Comparison of ENCODE assay signal across 12 cellular contexts in the genomic region with DNA sequence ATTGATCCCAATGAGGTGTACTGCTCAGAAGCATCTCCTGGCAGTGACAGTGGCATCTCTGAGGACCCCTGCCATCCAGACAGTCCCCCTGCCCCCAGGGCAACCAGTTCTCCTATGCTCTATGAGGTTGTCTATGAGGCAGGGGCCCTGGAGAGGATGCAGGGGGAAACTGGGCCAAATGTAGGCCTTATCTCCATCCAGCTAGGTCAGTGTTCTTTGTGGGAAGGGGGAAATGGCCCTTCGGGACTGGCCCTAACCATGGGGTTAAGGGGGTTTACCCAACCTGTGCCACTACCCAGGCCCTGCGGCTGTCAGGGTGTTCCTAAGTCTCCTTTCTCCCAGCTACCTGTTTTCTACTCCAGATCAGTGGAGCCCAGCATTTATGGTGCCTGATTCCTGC. TPM values are rescaled to one million over a fixed set of nuclear protein-coding genes. Genes with fewer than 3 reads are reported as not detected.
A peak's percentile ranks its signal among the peaks of the same experiment; 100 is the strongest.
DNase-seq lines count a peak whose midpoint lies in the region; ATAC-seq, FAIRE-seq and TF ChIP-seq lines count a peak whose summit lies in the region.
"Had no signal": no experiment of that assay in that cellular context is flagged by ENCODE, and none has a peak within 500 bp of the region (broad histone marks: within the 10 kb centered on the region; RNA-seq: fewer than 3 reads in every experiment).

No MANE protein-coding gene starts in this region.

- no peaks in the 10 kb centered on the region for H3K9me3 Mint-ChIP-seq in natural killer cell treated with Interleukin-12 subunit alpha and Interleukin-12 subunit beta and Interleukin-15 and Interleukin-18, amount 100 ng/mL, for 72 hours
- H3K9me3 Mint-ChIP-seq: IgD-negative memory B cell had no signal

- no peaks in the 10 kb centered on the region for H3K36me3 Mint-ChIP-seq in natural killer cell treated with Interleukin-12 subunit alpha and Interleukin-12 subunit beta and Interleukin-15 and Interleukin-18, amount 100 ng/mL, for 72 hours

- H3K27me3 ChIP-seq in BLaER1, result no peaks in the 10 kb centered on the region
- no peaks in the 10 kb centered on the region for H3K27me3 ChIP-seq in HUES48 (ENCODE audit: control insufficient read depth, insufficient read depth, low read length)
- H3K27me3 ChIP-seq in body of pancreas, result no peaks in the 10 kb centered on the region

- FAIRE-seq in urothelium cell line (lab: Jason Lieb, UNC), result no peak
- FAIRE-seq: RCC 7860 had no signal

- H3K36me3 ChIP-seq in BLaER1 (peaks cover 26% of the 10 kb centered on the region), HUES48 (ENCODE audit: control insufficient read depth, insufficient read depth, low read length) (peaks cover 18% of the 10 kb centered on the region), body of pancreas (replicated peaks in 1 of 2; ENCODE audit: insufficient read depth in 1 of 2, low read depth in 2 of 2) (peaks cover 0 to 3% of the 10 kb centered on the region in 2 donors)

- peak overlapping the region; percentile 89 for H3K4me3 Mint-ChIP-seq in natural killer cell treated with Interleukin-12 subunit alpha and Interleukin-12 subunit beta and Interleukin-15 and Interleukin-18, amount 100 ng/mL, for 72 hours

- H4K20me1 ChIP-seq in BLaER1, result no peaks in the 10 kb centered on the region

- peak overlapping the region; percentile 93 to 97 for H3K27ac Mint-ChIP-seq in natural killer cell treated with Interleukin-12 subunit alpha and Interleukin-12 subunit beta and Interleukin-15 and Interleukin-18, amount 100 ng/mL, for 72 hours

- TF ChIP-seq CTCF in body of pancreas (IDR thresholded peaks at IDR 0.05), result no peak

- H3K9ac ChIP-seq in BLaER1, result peak overlapping the region; percentile 83
- no peak overlapping the region for H3K9ac ChIP-seq in HUES48 (ENCODE audit: low read depth, low read length)

- H3K4me2 ChIP-seq in BLaER1, result peak overlapping the region; percentile 91

- H3K4me3 ChIP-seq in BLaER1 (peak overlapping the region; percentile 71), HUES48 (ENCODE audit: low read depth, low read length) (0 out of 2 replicates have a peak overlapping the region, but pooled peaks have one; percentile 73), body of pancreas (no peak overlapping the region)

- 93% methylated on average over 2 of the region's 2 CpGs; no CpG with 5 or more reads in 1 of the 2 donors for WGBS in body of pancreas, 2 donors

- ATAC-seq in body of pancreas (no peak), HG03521 (IDR thresholded peaks at IDR 0.05; ENCODE audit: unreplicated experiment) (no peak)
- no peak for ATAC-seq in natural killer cell treated with Interleukin-12 subunit alpha and Interleukin-12 subunit beta and Interleukin-15 and Interleukin-18, amount 100 ng/mL, for 72 hours

- intact Hi-C loops in body of pancreas (cut with DNase I), result no loop called here

- TF ChIP-seq POLR2A in body of pancreas (IDR thresholded peaks at IDR 0.05), result no peak

- H3K9me3 ChIP-seq in BLaER1 (no peaks in the 10 kb centered on the region), HUES48 (ENCODE audit: control insufficient read depth, insufficient read depth, low read length) (no peaks in the 10 kb centered on the region), body of pancreas (no peaks in the 10 kb centered on the region)

- DNase-seq in body of pancreas (no peak), urothelium cell line (ENCODE audit: low spot score) (no peak), NCI-H187 treated with DMSO at 0.1 percent for 48 hours (lab: John Stamatoyannopoulos, UW) (no peak)
- peak; percentile 40 for DNase-seq in natural killer cell treated with Interleukin-12 subunit alpha and Interleukin-12 subunit beta and Interleukin-15 and Interleukin-18, amount 100 ng/mL, for 72 hours (ENCODE audit: low spot score)
- no peak for DNase-seq in activated CD4-positive, CD25-positive, alpha-beta regulatory T cell treated with anti-CD3 and anti-CD28 coated beads, Interleukin-2, amount 50 U/mL, for 72 hours
- DNase-seq: hippocampal formation, NCI-H2171 treated with DMSO at 0.1 percent for 48 hours had no signal

- peak overlapping the region; percentile 85 for H3K27ac ChIP-seq in BLaER1
- no peak overlapping the region for H3K27ac ChIP-seq in HUES48 (ENCODE audit: low read depth, low read length)
- peak overlapping the region in 3 of 4 donors; percentile 89 to 92 (median 91) for H3K27ac ChIP-seq in body of pancreas

- peaks cover 70% of the 10 kb centered on the region for H3K4me1 ChIP-seq in BLaER1
- peaks cover 18% of the 10 kb centered on the region; the same call in 1 of the 2 replicates for H3K4me1 ChIP-seq in HUES48 (ENCODE audit: control insufficient read depth, insufficient read depth, low read length)
- peaks cover 36% of the 10 kb centered on the region for H3K4me1 ChIP-seq in body of pancreas

- peaks cover 46 to 47% of the 10 kb centered on the region in 2 donors for H3K4me1 Mint-ChIP-seq in natural killer cell treated with Interleukin-12 subunit alpha and Interleukin-12 subunit beta and Interleukin-15 and Interleukin-18, amount 100 ng/mL, for 72 hours (ENCODE audit: low read depth in 2 of 2)

- H3K27me3 Mint-ChIP-seq in natural killer cell treated with Interleukin-12 subunit alpha and Interleukin-12 subunit beta and Interleukin-15 and Interleukin-18, amount 100 ng/mL, for 72 hours, result no peaks in the 10 kb centered on the region
- H3K27me3 Mint-ChIP-seq: IgD-negative memory B cell had no signal

RNA-seq across cellular contexts. Expression of a gene that starts 1.3 kb away (rescaled TPM):
- total RNA-seq in body of pancreas, result 10 to 100 TPM in 1 of 2 donors, under 1 TPM in 1; 0.66 to 14.0 TPM
- 1 to 10 TPM; 4.5 to 6.1 TPM for total RNA-seq in natural killer cell treated with Interleukin-12 subunit alpha and Interleukin-12 subunit beta and Interleukin-15 and Interleukin-18, amount 100 ng/mL, for 72 hours

RNA-seq across cellular contexts. Expression of a gene that starts 5.6 kb away (rescaled TPM):
- 10 to 100 TPM; 30.7 to 35.5 TPM for total RNA-seq in body of pancreas
- 10 to 100 TPM; 65.6 to 74.2 TPM for total RNA-seq in natural killer cell treated with Interleukin-12 subunit alpha and Interleukin-12 subunit beta and Interleukin-15 and Interleukin-18, amount 100 ng/mL, for 72 hours

RNA-seq across cellular contexts. Expression of a gene that starts 8.5 kb away (rescaled TPM):
- 100 to 1,000 TPM; 151 to 177 TPM for total RNA-seq in body of pancreas
- total RNA-seq in natural killer cell treated with Interleukin-12 subunit alpha and Interleukin-12 subunit beta and Interleukin-15 and Interleukin-18, amount 100 ng/mL, for 72 hours, result 100 to 1,000 TPM; 164 to 255 TPM

RNA-seq across cellular contexts. Expression of a gene that starts 10.6 kb away (rescaled TPM):
- 10 to 100 TPM; 15.2 to 15.8 TPM for total RNA-seq in body of pancreas
- 100 to 1,000 TPM; 103 to 129 TPM for total RNA-seq in natural killer cell treated with Interleukin-12 subunit alpha and Interleukin-12 subunit beta and Interleukin-15 and Interleukin-18, amount 100 ng/mL, for 72 hours

RNA-seq across cellular contexts. Expression of a gene that starts 17.2 kb away (rescaled TPM):
- 10 to 100 TPM; 16.2 to 29.6 TPM for total RNA-seq in body of pancreas
- total RNA-seq in natural killer cell treated with Interleukin-12 subunit alpha and Interleukin-12 subunit beta and Interleukin-15 and Interleukin-18, amount 100 ng/mL, for 72 hours, result 10 to 100 TPM in 1 of 2 donors, 1 to 10 TPM in 1; 7.8 to 11.5 TPM

Comparison
In these comparisons a context has a peak if more than half of its experiments do, and no peak if none do; other contexts are left out.
1. H3K4me3 ChIP-seq: peak in BLaER1 (single experiment) and HUES48 (single experiment); none in body of pancreas (0 of 2).